ENCODE assay signal across 1 cellular context in genomic region chr22:28034760-28035401, GRCh38.
TF ChIP-seq lines count a peak whose summit lies in the region.

No MANE protein-coding gene starts in this region.

TF ChIP-seq in HepG2, 621 proteins besides CTCF, POLR2A, EP300 and RAD21 (continued from another document):
- TF ChIP-seq RERE (CRISPR knock-in tag; IDR thresholded peaks at IDR 0.05; ENCODE audit: low read depth), result no peak
- no peak for TF ChIP-seq ZNF430 (CRISPR knock-in tag; IDR thresholded peaks at IDR 0.05)
- no peak for TF ChIP-seq ERF (CRISPR knock-in tag; IDR thresholded peaks at IDR 0.05)
- TF ChIP-seq CREB3 (CRISPR knock-in tag; IDR thresholded peaks at IDR 0.05), result no peak
- no peak for TF ChIP-seq NFYC (CRISPR knock-in tag; IDR thresholded peaks at IDR 0.05)
- TF ChIP-seq ELK4 (CRISPR knock-in tag; IDR thresholded peaks at IDR 0.05; ENCODE audit: borderline replicate concordance), result no peak
- TF ChIP-seq POLR2AphosphoS5 (IDR thresholded peaks at IDR 0.05; ENCODE audit: low read depth, low read length), result no peak
- no peak for TF ChIP-seq MAFG (CRISPR knock-in tag; IDR thresholded peaks at IDR 0.05)
- no peak for TF ChIP-seq E2F1 (CRISPR knock-in tag; IDR thresholded peaks at IDR 0.05)
- no peak for TF ChIP-seq TEF (CRISPR knock-in tag; IDR thresholded peaks at IDR 0.05)
- TF ChIP-seq ZNF841 (CRISPR knock-in tag; IDR thresholded peaks at IDR 0.05; ENCODE audit: borderline replicate concordance), result no peak
- no peak for TF ChIP-seq KDM5B (CRISPR knock-in tag; IDR thresholded peaks at IDR 0.05; ENCODE audit: borderline replicate concordance)
